Comparison of ENCODE assay signal across 8 cellular contexts in the genomic region with DNA sequence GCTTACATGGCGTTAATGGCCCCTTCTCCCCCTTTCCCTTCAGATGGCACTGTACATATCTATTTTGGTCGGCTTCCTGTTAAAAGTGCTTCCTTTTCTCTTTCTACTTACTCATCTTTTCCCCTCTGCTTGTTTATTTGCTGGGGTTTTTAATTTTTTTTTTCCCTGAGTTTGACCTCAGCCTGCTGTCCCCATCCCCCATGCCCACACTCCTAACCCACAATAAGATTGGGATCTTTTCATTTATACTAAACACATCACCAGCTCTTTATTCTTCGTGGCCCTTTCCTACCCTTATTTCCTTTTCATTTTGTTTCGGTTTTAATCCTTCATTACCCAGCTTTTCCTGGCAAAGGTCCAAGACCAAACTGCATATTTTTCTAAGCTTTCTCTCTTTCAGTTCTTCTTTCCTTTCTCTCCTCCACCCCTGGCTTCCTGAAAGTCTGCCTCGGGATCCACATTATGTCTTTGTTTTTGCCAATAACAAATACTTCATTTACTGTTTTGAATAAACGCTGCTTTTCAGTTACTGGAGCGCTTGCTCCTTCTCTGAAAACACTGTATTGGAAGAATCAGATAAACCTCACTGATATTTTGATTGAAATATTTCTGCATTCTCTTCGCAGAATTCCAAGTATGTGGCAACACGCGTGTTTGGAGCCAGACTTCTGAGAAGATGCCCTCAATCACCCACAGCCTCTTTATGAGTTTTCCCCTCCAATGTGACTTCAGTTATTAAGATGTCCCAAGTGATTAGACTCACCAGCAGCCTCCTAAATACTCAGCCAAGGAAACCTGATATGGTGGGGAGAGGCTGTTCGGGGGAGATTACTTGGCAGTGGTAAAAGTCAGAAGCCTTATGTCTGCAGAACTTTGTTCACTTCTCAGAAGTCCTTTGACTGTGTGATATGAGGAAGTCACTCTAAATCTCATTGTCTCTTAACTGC.
A peak's percentile ranks its signal among the peaks of the same experiment; 100 is the strongest.
DNase-seq lines count a peak whose midpoint lies in the region; ATAC-seq and TF ChIP-seq lines count a peak whose summit lies in the region.

No MANE protein-coding gene starts in this region.

- no peaks in the 10 kb centered on the region for H3K36me3 Mint-ChIP-seq in activated naive CD4-positive, alpha-beta T cell treated with anti-CD3 and anti-CD28 coated beads, Interleukin-2, amount 50 U/mL, for 24 hours

- peaks cover 21% of the 10 kb centered on the region for H3K4me1 Mint-ChIP-seq in activated naive CD4-positive, alpha-beta T cell treated with anti-CD3 and anti-CD28 coated beads, Interleukin-2, amount 50 U/mL, for 24 hours

- ATAC-seq in GM21360 (IDR thresholded peaks at IDR 0.05; ENCODE audit: unreplicated experiment) = no peak

- H3K27me3 ChIP-seq in right atrium auricular region (no peaks in the 10 kb centered on the region), smooth muscle cell (ENCODE audit: low read depth) (no peaks in the 10 kb centered on the region)

- H3K4me3 ChIP-seq in right atrium auricular region (peak overlapping the region in 1 of 2 donors; percentile 2), smooth muscle cell (peak overlapping the region; percentile 43)

- peak overlapping the region; percentile 88 for H3K4me3 Mint-ChIP-seq in activated naive CD4-positive, alpha-beta T cell treated with anti-CD3 and anti-CD28 coated beads, Interleukin-2, amount 50 U/mL, for 24 hours

- H2AFZ ChIP-seq in smooth muscle cell (ENCODE audit: low read depth) = peak overlapping the region; percentile 73

- H3K79me2 ChIP-seq in smooth muscle cell (ENCODE audit: low read depth) = no peaks in the 10 kb centered on the region

- H4K20me1 ChIP-seq in smooth muscle cell (ENCODE audit: low read depth) = no peaks in the 10 kb centered on the region

- H3K27me3 Mint-ChIP-seq in activated naive CD4-positive, alpha-beta T cell treated with anti-CD3 and anti-CD28 coated beads, Interleukin-2, amount 50 U/mL, for 24 hours = no peaks in the 10 kb centered on the region

- H3K27ac ChIP-seq in right atrium auricular region (peak overlapping the region; percentile 33 to 66), smooth muscle cell (ENCODE audit: low read depth) (peak overlapping the region; percentile 91)

- peaks cover 11% of the 10 kb centered on the region for H3F3A ChIP-seq in smooth muscle cell (ENCODE audit: low read depth)

- H3K9me3 ChIP-seq in right atrium auricular region = peaks cover 0 to 7% of the 10 kb centered on the region in 2 donors
- no peaks in the 10 kb centered on the region for H3K9me3 ChIP-seq in smooth muscle cell (replicated peaks; ENCODE audit: low read depth)

- DNase-seq in GF-D8 (lab: John Stamatoyannopoulos, UW) (peak; percentile 57), NCI-H226 (peak; percentile 19), right atrium auricular region (ENCODE audit: low spot score) (no peak), smooth muscle cell (lab: John Stamatoyannopoulos, UW; ENCODE audit: unreplicated experiment) (no peak), NCI-H345 (lab: John Stamatoyannopoulos, UW) (no peak), NCI-H526 (lab: John Stamatoyannopoulos, UW) (no peak)

- H3K4me1 ChIP-seq in right atrium auricular region (peaks cover 0 to 10% of the 10 kb centered on the region in 2 donors), smooth muscle cell (ENCODE audit: low read depth) (peaks cover 16% of the 10 kb centered on the region)

- peak overlapping the region; percentile 98 for H3K27ac Mint-ChIP-seq in activated naive CD4-positive, alpha-beta T cell treated with anti-CD3 and anti-CD28 coated beads, Interleukin-2, amount 50 U/mL, for 24 hours

- peak overlapping the region; percentile 84 for H3K4me2 ChIP-seq in smooth muscle cell

- 38% methylated on average over 11 of the region's 11 CpGs for WGBS in smooth muscle cell (ENCODE audit: low lambda C conversion rate)

- TF ChIP-seq CTCF in right atrium auricular region (IDR thresholded peaks at IDR 0.05) = no peak
- no peak for TF ChIP-seq CTCF in smooth muscle cell (IDR thresholded peaks at IDR 0.05; ENCODE audit: borderline replicate concordance, insufficient read depth, poor library complexity, severe bottlenecking)

- peak overlapping the region; percentile 68 for H3K9ac ChIP-seq in smooth muscle cell (ENCODE audit: low read depth)

- H3K36me3 ChIP-seq in right atrium auricular region (no peaks in the 10 kb centered on the region), smooth muscle cell (ENCODE audit: low read depth) (no peaks in the 10 kb centered on the region)

- no peaks in the 10 kb centered on the region for H3K9me3 Mint-ChIP-seq in activated naive CD4-positive, alpha-beta T cell treated with anti-CD3 and anti-CD28 coated beads, Interleukin-2, amount 50 U/mL, for 24 hours

Comparison
In these comparisons a context has a peak if more than half of its experiments do, and no peak if none do; other contexts are left out.
1. DNase-seq: peak in GF-D8 (single experiment) and NCI-H226 (single experiment); none in right atrium auricular region (single experiment), smooth muscle cell (single experiment), NCI-H345 (single experiment) and NCI-H526 (0 of 2).